In the genomic region with DNA sequence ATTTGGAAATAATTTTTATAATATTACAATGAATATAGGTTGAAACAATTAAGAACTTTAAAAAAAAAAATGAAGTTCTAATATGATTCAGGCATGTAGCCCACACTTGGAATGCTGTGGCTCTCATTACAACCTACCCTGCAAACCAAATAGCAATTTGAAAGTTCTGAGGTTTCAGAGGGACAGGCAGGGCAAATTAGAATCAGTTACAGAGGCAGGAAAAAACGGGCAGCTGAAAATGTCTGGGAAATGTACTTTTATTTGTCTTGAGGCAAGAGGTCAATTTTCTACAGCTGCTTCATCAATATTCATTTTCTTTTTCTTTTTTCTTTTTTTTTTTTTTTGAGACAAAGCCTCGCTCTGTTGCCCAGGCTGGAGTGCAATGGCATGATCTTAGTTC, we compare ENCODE assay signal across 18 cellular contexts.
DNase-seq lines count a peak whose midpoint lies in the region; ATAC-seq and TF ChIP-seq lines count a peak whose summit lies in the region.
"Had no signal": no experiment of that assay in that cellular context is flagged by ENCODE, and none has a peak within 500 bp of the region (broad histone marks: within the 10 kb centered on the region; RNA-seq: fewer than 3 reads in every experiment).

No MANE protein-coding gene starts in this region.

- H3K36me3 ChIP-seq in cardiac muscle cell: no peaks in the 10 kb centered on the region
- H3K36me3 ChIP-seq in SK-N-SH (replicated peaks in 1 of 2; ENCODE audit: control insufficient read depth in 1 of 2, insufficient read depth in 2 of 2, low read length in 1 of 2): no peaks in the 10 kb centered on the region
- H3K36me3 ChIP-seq in smooth muscle cell (ENCODE audit: low read depth): no peaks in the 10 kb centered on the region
- H3K36me3 ChIP-seq: tibial artery had no signal

- no peak overlapping the region for H3K4me3 ChIP-seq in cardiac muscle cell
- H3K4me3 ChIP-seq in SK-N-SH (ENCODE audit: low read depth in 2 of 2, low read length in 1 of 2): no peak overlapping the region
- no peak overlapping the region for H3K4me3 ChIP-seq in smooth muscle cell
- no peak overlapping the region for H3K4me3 ChIP-seq in coronary artery
- H3K4me3 ChIP-seq: tibial artery had no signal

- WGBS in SK-N-SH (ENCODE audit: low lambda C conversion rate): 48% methylated on average over 2 of the region's 2 CpGs
- 62% methylated on average over 2 of the region's 2 CpGs for WGBS in smooth muscle cell (ENCODE audit: low lambda C conversion rate)

- H3K4me2 ChIP-seq in SK-N-SH (no peak overlapping the region), smooth muscle cell (peak overlapping the region; percentile 77)

- DNase-seq in cardiac muscle cell (ENCODE audit: low read depth in 1 of 2, low spot score in 1 of 2) (peak in 1 of 2 donors; percentile 15), Right ventricle myocardium inferior (ENCODE audit: missing footprints) (no peak), SK-N-SH (no peak), smooth muscle cell (lab: John Stamatoyannopoulos, UW; ENCODE audit: unreplicated experiment) (no peak), coronary artery (ENCODE audit: low spot score) (no peak), mesenteric fat pad (ENCODE audit: low spot score) (no peak)
- no peak for DNase-seq in effector memory CD8-positive, alpha-beta T cell
- DNase-seq: ACHN; activated B cell treated with CpG ODN at 0.5 μM for 24 hours; activated naive CD4-positive, alpha-beta T cell treated with Interleukin-2 at 50 U/mL for 16 hours; Karpas-422; naive B cell; NCI-H1694 treated with DMSO at 0.1 percent for 48 hours; stimulated activated CD4-positive, alpha-beta T cell treated with anti-CD3 and anti-CD28 coated beads, Interleukin-15, amount 100 ng/mL, for 24 hours; tibial artery had no signal

- CTCF ChIA-PET in SK-N-SH (lab: Yijun Ruan, JAX): no interaction called here

- H4K20me1 ChIP-seq in SK-N-SH (ENCODE audit: insufficient read depth) (no peaks in the 10 kb centered on the region; the same call in 1 of the 2 replicates), smooth muscle cell (ENCODE audit: low read depth) (no peaks in the 10 kb centered on the region)

- no peak overlapping the region for H3K9ac ChIP-seq in SK-N-SH
- no peak overlapping the region for H3K9ac ChIP-seq in smooth muscle cell (ENCODE audit: low read depth)

- ATAC-seq in Right ventricle myocardium inferior: no peak
- no peak for ATAC-seq in effector memory CD8-positive, alpha-beta T cell (replicated peaks)
- no peak for ATAC-seq in GM18907 (IDR thresholded peaks at IDR 0.05; ENCODE audit: unreplicated experiment)
- ATAC-seq: esophagus mucosa had no signal

- peaks cover 65 to 92% of the 10 kb centered on the region in 2 donors for H3K4me1 Mint-ChIP-seq in effector memory CD8-positive, alpha-beta T cell (ENCODE audit: low read depth in 2 of 2)

- H3K27me3 ChIP-seq in cardiac muscle cell: no peaks in the 10 kb centered on the region
- H3K27me3 ChIP-seq in SK-N-SH (ENCODE audit: insufficient read depth): no peaks in the 10 kb centered on the region
- H3K27me3 ChIP-seq in smooth muscle cell (ENCODE audit: low read depth): no peaks in the 10 kb centered on the region
- H3K27me3 ChIP-seq: tibial artery had no signal

- intact Hi-C loops in Right ventricle myocardium inferior (cut with DNase I): no loop called here

- no peak for TF ChIP-seq RAD21 in SK-N-SH (IDR thresholded peaks at IDR 0.05; ENCODE audit: low read length)

- H3K27ac Mint-ChIP-seq in effector memory CD8-positive, alpha-beta T cell: peak overlapping the region; percentile 98 to 99
- H3K27ac Mint-ChIP-seq: progenitor cell of endocrine pancreas had no signal

- H3K9me3 Mint-ChIP-seq in effector memory CD8-positive, alpha-beta T cell: no peaks in the 10 kb centered on the region
- H3K9me3 Mint-ChIP-seq: activated B cell treated with CpG ODN at 0.5 μM for 24 hours had no signal

- H3K9me3 ChIP-seq in cardiac muscle cell (ENCODE audit: low read depth) (no peaks in the 10 kb centered on the region), SK-N-SH (no peaks in the 10 kb centered on the region), smooth muscle cell (replicated peaks; ENCODE audit: low read depth) (no peaks in the 10 kb centered on the region)
- H3K9me3 ChIP-seq: tibial artery had no signal

- no peak for TF ChIP-seq EP300 in SK-N-SH (IDR thresholded peaks at IDR 0.05; ENCODE audit: borderline replicate concordance in 1 of 2, low read depth in 1 of 2, low read length in 1 of 2)

- H3K9me2 ChIP-seq in SK-N-SH: no peaks in the 10 kb centered on the region

- H3K79me2 ChIP-seq in SK-N-SH (ENCODE audit: insufficient read depth) (peaks cover 71% of the 10 kb centered on the region; the same call in 1 of the 2 replicates), smooth muscle cell (ENCODE audit: low read depth) (peaks cover 23% of the 10 kb centered on the region)

- H3F3A ChIP-seq in SK-N-SH (replicated peaks; ENCODE audit: insufficient read depth) (peaks cover 58% of the 10 kb centered on the region), smooth muscle cell (ENCODE audit: low read depth) (peaks cover 30% of the 10 kb centered on the region)

- TF ChIP-seq CTCF in cardiac muscle cell (IDR thresholded peaks at IDR 0.05; ENCODE audit: low read depth, low read length) (no peak), SK-N-SH (IDR thresholded peaks at IDR 0.05) (no peak), smooth muscle cell (IDR thresholded peaks at IDR 0.05; ENCODE audit: borderline replicate concordance, insufficient read depth, poor library complexity, severe bottlenecking) (no peak), coronary artery (IDR thresholded peaks at IDR 0.05) (no peak)

- peak overlapping the region; percentile 79 to 81 for H3K4me3 Mint-ChIP-seq in effector memory CD8-positive, alpha-beta T cell
- H3K4me3 Mint-ChIP-seq: activated B cell treated with CpG ODN at 0.5 μM for 24 hours had no signal

- H3K4me1 ChIP-seq in cardiac muscle cell (ENCODE audit: low read depth): peaks cover 53% of the 10 kb centered on the region
- peaks cover 41 to 70% of the 10 kb centered on the region in 2 experiments for H3K4me1 ChIP-seq in SK-N-SH (ENCODE audit: control insufficient read depth in 1 of 2, insufficient read depth in 2 of 2, low read depth in 1 of 2, low read length in 1 of 2)
- H3K4me1 ChIP-seq in smooth muscle cell (ENCODE audit: low read depth): peaks cover 29% of the 10 kb centered on the region

- no peak overlapping the region for H2AFZ ChIP-seq in SK-N-SH (ENCODE audit: low read depth)
- H2AFZ ChIP-seq in smooth muscle cell (ENCODE audit: low read depth): no peak overlapping the region

- H3K36me3 Mint-ChIP-seq in effector memory CD8-positive, alpha-beta T cell (ENCODE audit: insufficient read depth): peaks cover 11% of the 10 kb centered on the region

- no peaks in the 10 kb centered on the region for H3K27me3 Mint-ChIP-seq in effector memory CD8-positive, alpha-beta T cell
- H3K27me3 Mint-ChIP-seq: activated B cell treated with CpG ODN at 0.5 μM for 24 hours, naive B cell, progenitor cell of endocrine pancreas had no signal

- POLR2A ChIA-PET in SK-N-SH (lab: Yijun Ruan, JAX): no interaction called here

- peak overlapping the region; percentile 92 for H3K27ac ChIP-seq in cardiac muscle cell
- H3K27ac ChIP-seq in SK-N-SH (ENCODE audit: low read depth in 2 of 2, low read length in 1 of 2): peak overlapping the region; percentile 71 to 89; a peak in 3 of 4 replicates
- peak overlapping the region; percentile 74 for H3K27ac ChIP-seq in smooth muscle cell (ENCODE audit: low read depth)
- H3K27ac ChIP-seq in coronary artery: no peak overlapping the region

TF ChIP-seq in SK-N-SH, 30 proteins besides CTCF, POLR2A, EP300 and RAD21:
- peak; percentile 42 for TF ChIP-seq TCF12 (IDR thresholded peaks at IDR 0.05)
- TF ChIP-seq PBX3 (IDR thresholded peaks at IDR 0.05): 0 out of 2 replicates have a peak, but pooled peaks have one; percentile 13
- no peak for TF ChIP-seq ZBTB33 (IDR thresholded peaks at IDR 0.05; ENCODE audit: borderline replicate concordance, low read depth)

Comparison
In these comparisons a context has a peak if more than half of its experiments do, and no peak if none do; other contexts are left out.
1. H3K27ac ChIP-seq: peak in cardiac muscle cell (single experiment), SK-N-SH (2 of 2) and smooth muscle cell (single experiment); none in coronary artery (0 of 2).